In the genomic region with DNA sequence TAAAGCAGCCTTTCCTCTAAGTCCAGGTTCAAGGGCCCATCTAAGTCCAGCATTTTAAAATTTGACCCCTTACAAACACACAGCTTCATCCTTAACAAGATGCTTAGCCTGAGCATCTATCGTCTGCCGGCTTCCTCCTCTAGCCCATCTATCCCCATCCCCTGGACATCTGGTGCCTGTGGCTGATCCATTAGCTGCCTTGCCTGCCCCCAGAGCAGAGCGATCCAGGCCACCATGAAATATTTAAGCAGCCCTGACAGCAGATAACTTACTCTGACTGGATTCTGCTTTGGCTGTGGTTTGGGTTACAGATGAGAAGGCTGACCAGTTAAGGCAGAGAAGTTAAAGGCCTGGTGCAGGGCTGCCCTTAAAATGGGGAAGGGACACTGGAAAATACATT, we compare ENCODE assay signal across 16 cellular contexts. TPM values are rescaled to one million over a fixed set of nuclear protein-coding genes. Genes with fewer than 3 reads are reported as not detected.
DNase-seq lines count a peak whose midpoint lies in the region; ATAC-seq and TF ChIP-seq lines count a peak whose summit lies in the region.
"Had no signal": no experiment of that assay in that cellular context is flagged by ENCODE, and none has a peak within 500 bp of the region (broad histone marks: within the 10 kb centered on the region; RNA-seq: fewer than 3 reads in every experiment).

No MANE protein-coding gene starts in this region.

- no peak for TF ChIP-seq CTCF in nephron (IDR thresholded peaks at IDR 0.05; ENCODE audit: unreplicated experiment in 3 of 3)
- TF ChIP-seq CTCF in esophagus muscularis mucosa (IDR thresholded peaks at IDR 0.05): no peak
- TF ChIP-seq CTCF in spleen (IDR thresholded peaks at IDR 0.05 in 8 of 11, conservative IDR thresholded peaks at IDR 0.05 in 3 of 11): no peak
- TF ChIP-seq CTCF in foreskin keratinocyte (conservative IDR thresholded peaks at IDR 0.05): no peak

- no peaks in the 10 kb centered on the region for H3K9me3 Mint-ChIP-seq in nephron
- H3K9me3 Mint-ChIP-seq: CD4-positive, alpha-beta T cell; GM23338; HFFc6 had no signal

- H3K27ac ChIP-seq in esophagus muscularis mucosa (replicated peaks in 1 of 4) (no peak overlapping the region), spleen (no peak overlapping the region), foreskin keratinocyte (no peak overlapping the region)
- H3K27ac ChIP-seq: C4-2B had no signal

- H3K27ac Mint-ChIP-seq in nephron: peak overlapping the region in 2 of 3 experiments; percentile 10 to 94
- H3K27ac Mint-ChIP-seq: CD4-positive, alpha-beta T cell; GM23338; HFFc6 had no signal

- peak; percentile 81 for DNase-seq in NCI-H82 (lab: John Stamatoyannopoulos, UW)
- peak; percentile 80 for DNase-seq in SK-N-DZ (ENCODE audit: low spot score)
- DNase-seq in esophagus muscularis mucosa (ENCODE audit: extremely low spot score): no peak
- DNase-seq in spleen: no peak
- no peak for DNase-seq in foreskin keratinocyte
- DNase-seq: ACHN; Caco-2; CD4-positive, alpha-beta T cell; DMS79; GDM1; HFFc6 had no signal

- no peaks in the 10 kb centered on the region for H3K36me3 ChIP-seq in esophagus muscularis mucosa
- H3K36me3 ChIP-seq in spleen: no peaks in the 10 kb centered on the region

- WGBS in esophagus muscularis mucosa: 77% methylated on average over 3 of the region's 3 CpGs
- WGBS in spleen, 5 donors: 90 to 98% (median 93%) methylated on average over 3 of the region's 3 CpGs

- no peaks in the 10 kb centered on the region for H3K9me3 ChIP-seq in esophagus muscularis mucosa
- no peaks in the 10 kb centered on the region for H3K9me3 ChIP-seq in spleen
- H3K9me3 ChIP-seq: Caco-2 had no signal

- peaks cover 4% of the 10 kb centered on the region for H3K27me3 Mint-ChIP-seq in nephron (ENCODE audit: low read depth)

- H3K36me3 Mint-ChIP-seq in nephron (ENCODE audit: low read depth): no peaks in the 10 kb centered on the region

- intact Hi-C loops in esophagus muscularis mucosa (cut with DNase I) (no loop called here), spleen (cut with DNase I; ENCODE audit: low total_unique reads) (no loop called here)

- TF ChIP-seq POLR2A in esophagus muscularis mucosa (IDR thresholded peaks at IDR 0.05; ENCODE audit: low read depth) (no peak), spleen (IDR thresholded peaks at IDR 0.05) (no peak)

- ATAC-seq in HG03457 (IDR thresholded peaks at IDR 0.05; ENCODE audit: unreplicated experiment) (no peak), foreskin keratinocyte (no peak)
- ATAC-seq: GM23338, HCT116 had no signal

- no peak for TF ChIP-seq EP300 in esophagus muscularis mucosa (IDR thresholded peaks at IDR 0.05)

- peaks cover 10% of the 10 kb centered on the region for H3K4me1 Mint-ChIP-seq in nephron

- no peaks in the 10 kb centered on the region for H3K27me3 ChIP-seq in esophagus muscularis mucosa
- H3K27me3 ChIP-seq in spleen (replicated peaks in 1 of 7): no peaks in the 10 kb centered on the region
- no peaks in the 10 kb centered on the region for H3K27me3 ChIP-seq in foreskin keratinocyte

- no peak overlapping the region for H3K4me3 ChIP-seq in esophagus muscularis mucosa
- H3K4me3 ChIP-seq in spleen: no peak overlapping the region
- H3K4me3 ChIP-seq: GM23338 had no signal

- no peak overlapping the region for H3K4me3 Mint-ChIP-seq in nephron
- H3K4me3 Mint-ChIP-seq: CD4-positive, alpha-beta T cell; GM23338; HFFc6 had no signal

- H3K4me1 ChIP-seq in esophagus muscularis mucosa (peaks cover 13 to 15% (median 14%) of the 10 kb centered on the region in 4 donors), spleen (peaks cover 0 to 17% (median 11%) of the 10 kb centered on the region in 6 donors), foreskin keratinocyte (no peaks in the 10 kb centered on the region)

RNA-seq across cellular contexts. Expression of a gene that starts 30.9 kb away (rescaled TPM):
- polyA plus RNA-seq in SK-N-DZ (2014; cell fraction: cytosol; rRNA removed): 11.3 and 13.5 TPM in 2 replicates
- 6.8 and 8.3 TPM in 2 replicates for polyA plus RNA-seq in SK-N-DZ (2014; cell fraction: nucleus; rRNA removed)
- 10 to 100 TPM; 44.9 to 96.4 (median 54.4) TPM for total RNA-seq in esophagus muscularis mucosa
- total RNA-seq in spleen: 100 to 1,000 TPM in 2 of 7 donors, 10 to 100 TPM in 5; 65.5 to 107 (median 88.3) TPM
- 1 to 10 TPM; 2.3 to 7.3 (median 2.9) TPM for polyA plus RNA-seq in spleen
- 9.0 and 10.6 TPM in 2 replicates for total RNA-seq in foreskin keratinocyte
- polyA plus RNA-seq in foreskin keratinocyte: 1.0 and 1.2 TPM in 2 replicates

Comparison
In these comparisons a context has a peak if more than half of its experiments do, and no peak if none do; other contexts are left out.
1. DNase-seq: peak in NCI-H82 (single experiment) and SK-N-DZ (single experiment); none in esophagus muscularis mucosa (single experiment), spleen (single experiment) and foreskin keratinocyte (0 of 2).